ENCODE assay signal across 1 cellular context in the genomic region with DNA sequence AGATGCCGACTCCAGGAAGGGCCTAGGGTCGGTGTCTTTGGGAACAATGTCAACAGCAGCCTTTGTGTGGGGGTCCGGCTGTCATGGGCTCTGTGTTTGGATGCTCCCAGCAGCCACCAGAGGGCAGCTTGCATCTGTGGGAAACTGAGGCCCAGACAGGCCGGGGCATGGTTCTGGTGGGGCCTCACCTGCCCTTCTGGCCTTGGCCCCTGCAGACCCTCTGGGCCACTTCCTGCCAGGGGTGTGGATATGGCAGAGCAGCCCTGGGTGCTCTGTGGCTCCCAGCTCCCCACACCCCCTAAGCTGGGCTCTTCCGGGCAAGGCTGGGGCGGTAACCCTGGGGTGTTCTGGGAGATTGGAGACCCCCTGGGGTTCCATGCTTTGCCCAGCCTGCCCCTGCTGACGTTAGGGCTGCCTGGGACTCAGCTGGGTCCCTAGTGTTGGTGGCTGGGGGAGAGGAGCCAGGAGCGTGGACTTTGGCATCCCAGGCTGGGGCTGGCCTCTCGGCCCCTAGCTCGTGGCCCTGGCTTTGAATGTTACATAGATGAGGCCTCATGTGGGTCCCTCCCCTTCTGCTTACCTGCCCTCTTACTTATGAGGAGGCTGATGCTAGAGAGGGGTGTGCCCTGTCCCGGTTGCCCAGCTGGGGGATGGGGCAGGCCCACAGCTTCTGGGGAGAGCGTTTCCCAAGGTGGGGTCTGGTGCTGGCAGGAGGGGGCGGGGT.
TF ChIP-seq lines count a peak whose summit lies in the region.

No MANE protein-coding gene starts in this region.

TF ChIP-seq in HepG2, 621 proteins besides CTCF, POLR2A, EP300 and RAD21 (continued from another document and continues in another):
- no peak for TF ChIP-seq ZNF280B (CRISPR knock-in tag; IDR thresholded peaks at IDR 0.05; ENCODE audit: borderline replicate concordance)
- TF ChIP-seq RAD51 (IDR thresholded peaks at IDR 0.05; ENCODE audit: borderline replicate concordance) = no peak
- no peak for TF ChIP-seq HNRNPUL1 (IDR thresholded peaks at IDR 0.05; ENCODE audit: low read depth, low read length)
- TF ChIP-seq ZNF383 (CRISPR knock-in tag; IDR thresholded peaks at IDR 0.05; ENCODE audit: borderline replicate concordance) = no peak
- no peak for TF ChIP-seq HNF1A (IDR thresholded peaks at IDR 0.05; ENCODE audit: low read depth)
- no peak for TF ChIP-seq HNF1A (CRISPR knock-in tag; IDR thresholded peaks at IDR 0.05; ENCODE audit: borderline replicate concordance)
- no peak for TF ChIP-seq ZNF430 (CRISPR knock-in tag; IDR thresholded peaks at IDR 0.05)
- TF ChIP-seq BCL6 (CRISPR knock-in tag; IDR thresholded peaks at IDR 0.05) = no peak
- TF ChIP-seq MYNN (CRISPR knock-in tag; IDR thresholded peaks at IDR 0.05; ENCODE audit: low read depth) = no peak
- TF ChIP-seq ARHGAP35 (CRISPR knock-in tag; IDR thresholded peaks at IDR 0.05; ENCODE audit: borderline replicate concordance) = 0 out of 2 replicates have a peak, but pooled peaks have one; percentile 29
- TF ChIP-seq ZMAT5 (CRISPR knock-in tag; IDR thresholded peaks at IDR 0.05; ENCODE audit: borderline replicate concordance, low read depth) = no peak
- no peak for TF ChIP-seq ZNF18 (CRISPR knock-in tag; IDR thresholded peaks at IDR 0.05; ENCODE audit: insufficient replicate concordance)
- 0 out of 2 replicates have a peak, but pooled peaks have one; percentile 24 for TF ChIP-seq POLR2G (IDR thresholded peaks at IDR 0.05; ENCODE audit: low read depth, low read length)
- no peak for TF ChIP-seq ZBTB8A (CRISPR knock-in tag; IDR thresholded peaks at IDR 0.05; ENCODE audit: borderline replicate concordance, low read depth)
- no peak for TF ChIP-seq SIX4 (CRISPR knock-in tag; IDR thresholded peaks at IDR 0.05)
- TF ChIP-seq PCBP2 (optimal IDR thresholded peaks at IDR 0.05; ENCODE audit: low read depth, low read length, poor library complexity, severe bottlenecking) = no peak
- TF ChIP-seq ZFP82 (CRISPR knock-in tag; IDR thresholded peaks at IDR 0.05; ENCODE audit: borderline replicate concordance) = no peak
- TF ChIP-seq RARG (CRISPR knock-in tag; IDR thresholded peaks at IDR 0.05; ENCODE audit: low read depth) = no peak
- TF ChIP-seq, protein P1, sequence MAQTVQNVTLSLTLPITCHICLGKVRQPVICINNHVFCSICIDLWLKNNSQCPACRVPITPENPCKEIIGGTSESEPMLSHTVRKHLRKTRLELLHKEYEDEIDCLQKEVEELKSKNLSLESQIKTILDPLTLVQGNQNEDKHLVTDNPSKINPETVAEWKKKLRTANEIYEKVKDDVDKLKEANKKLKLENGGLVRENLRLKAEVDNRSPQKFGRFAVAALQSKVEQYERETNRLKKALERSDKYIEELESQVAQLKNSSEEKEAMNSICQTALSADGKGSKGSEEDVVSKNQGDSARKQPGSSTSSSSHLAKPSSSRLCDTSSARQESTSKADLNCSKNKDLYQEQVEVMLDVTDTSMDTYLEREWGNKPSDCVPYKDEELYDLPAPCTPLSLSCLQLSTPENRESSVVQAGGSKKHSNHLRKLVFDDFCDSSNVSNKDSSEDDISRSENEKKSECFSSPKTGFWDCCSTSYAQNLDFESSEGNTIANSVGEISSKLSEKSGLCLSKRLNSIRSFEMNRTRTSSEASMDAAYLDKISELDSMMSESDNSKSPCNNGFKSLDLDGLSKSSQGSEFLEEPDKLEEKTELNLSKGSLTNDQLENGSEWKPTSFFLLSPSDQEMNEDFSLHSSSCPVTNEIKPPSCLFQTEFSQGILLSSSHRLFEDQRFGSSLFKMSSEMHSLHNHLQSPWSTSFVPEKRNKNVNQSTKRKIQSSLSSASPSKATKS (CRISPR knock-in tag; IDR thresholded peaks at IDR 0.05) = no peak
- TF ChIP-seq KLF11 (CRISPR knock-in tag; IDR thresholded peaks at IDR 0.05) = no peak
- no peak for TF ChIP-seq MLLT10 (CRISPR knock-in tag; IDR thresholded peaks at IDR 0.05)
- no peak for TF ChIP-seq FOXA1 (IDR thresholded peaks at IDR 0.05)
- peak; percentile 51; the same call in 1 of the 2 replicates for TF ChIP-seq FOXA1 (CRISPR knock-in tag; IDR thresholded peaks at IDR 0.05)
- no peak for TF ChIP-seq ZNF317 (CRISPR knock-in tag; IDR thresholded peaks at IDR 0.05)
- TF ChIP-seq ZBTB7A (CRISPR knock-in tag; IDR thresholded peaks at IDR 0.05) = peak; percentile 77
- TF ChIP-seq ZBTB38 (CRISPR knock-in tag; IDR thresholded peaks at IDR 0.05) = no peak
- TF ChIP-seq AHR (CRISPR knock-in tag; IDR thresholded peaks at IDR 0.05) = no peak
- TF ChIP-seq, protein P2, sequence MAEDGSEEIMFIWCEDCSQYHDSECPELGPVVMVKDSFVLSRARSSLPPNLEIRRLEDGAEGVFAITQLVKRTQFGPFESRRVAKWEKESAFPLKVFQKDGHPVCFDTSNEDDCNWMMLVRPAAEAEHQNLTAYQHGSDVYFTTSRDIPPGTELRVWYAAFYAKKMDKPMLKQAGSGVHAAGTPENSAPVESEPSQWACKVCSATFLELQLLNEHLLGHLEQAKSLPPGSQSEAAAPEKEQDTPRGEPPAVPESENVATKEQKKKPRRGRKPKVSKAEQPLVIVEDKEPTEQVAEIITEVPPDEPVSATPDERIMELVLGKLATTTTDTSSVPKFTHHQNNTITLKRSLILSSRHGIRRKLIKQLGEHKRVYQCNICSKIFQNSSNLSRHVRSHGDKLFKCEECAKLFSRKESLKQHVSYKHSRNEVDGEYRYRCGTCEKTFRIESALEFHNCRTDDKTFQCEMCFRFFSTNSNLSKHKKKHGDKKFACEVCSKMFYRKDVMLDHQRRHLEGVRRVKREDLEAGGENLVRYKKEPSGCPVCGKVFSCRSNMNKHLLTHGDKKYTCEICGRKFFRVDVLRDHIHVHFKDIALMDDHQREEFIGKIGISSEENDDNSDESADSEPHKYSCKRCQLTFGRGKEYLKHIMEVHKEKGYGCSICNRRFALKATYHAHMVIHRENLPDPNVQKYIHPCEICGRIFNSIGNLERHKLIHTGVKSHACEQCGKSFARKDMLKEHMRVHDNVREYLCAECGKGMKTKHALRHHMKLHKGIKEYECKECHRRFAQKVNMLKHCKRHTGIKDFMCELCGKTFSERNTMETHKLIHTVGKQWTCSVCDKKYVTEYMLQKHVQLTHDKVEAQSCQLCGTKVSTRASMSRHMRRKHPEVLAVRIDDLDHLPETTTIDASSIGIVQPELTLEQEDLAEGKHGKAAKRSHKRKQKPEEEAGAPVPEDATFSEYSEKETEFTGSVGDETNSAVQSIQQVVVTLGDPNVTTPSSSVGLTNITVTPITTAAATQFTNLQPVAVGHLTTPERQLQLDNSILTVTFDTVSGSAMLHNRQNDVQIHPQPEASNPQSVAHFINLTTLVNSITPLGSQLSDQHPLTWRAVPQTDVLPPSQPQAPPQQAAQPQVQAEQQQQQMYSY (CRISPR knock-in tag; IDR thresholded peaks at IDR 0.05) = no peak
- TF ChIP-seq, protein P3, sequence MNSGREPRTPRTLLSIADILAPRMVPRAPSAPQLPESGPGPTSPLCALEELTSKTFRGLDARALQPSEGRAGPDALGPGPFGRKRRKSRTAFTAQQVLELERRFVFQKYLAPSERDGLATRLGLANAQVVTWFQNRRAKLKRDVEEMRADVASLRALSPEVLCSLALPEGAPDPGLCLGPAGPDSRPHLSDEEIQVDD (CRISPR knock-in tag; IDR thresholded peaks at IDR 0.05; ENCODE audit: borderline replicate concordance) = no peak
- peak; percentile 45; the same call in 1 of the 2 replicates for TF ChIP-seq MAZ (IDR thresholded peaks at IDR 0.05; ENCODE audit: borderline replicate concordance, low read depth, low read length)
- TF ChIP-seq MAZ (CRISPR knock-in tag; IDR thresholded peaks at IDR 0.05; ENCODE audit: low read depth) = no peak; the same call in 1 of the 2 replicates
- no peak for TF ChIP-seq GTF2F1 (IDR thresholded peaks at IDR 0.05; ENCODE audit: low read length)
- TF ChIP-seq KDM5B (CRISPR knock-in tag; IDR thresholded peaks at IDR 0.05; ENCODE audit: borderline replicate concordance) = no peak
- TF ChIP-seq KLF9 (CRISPR knock-in tag; IDR thresholded peaks at IDR 0.05; ENCODE audit: low read depth) = no peak; the same call in 1 of the 2 replicates
- TF ChIP-seq ZNF180 (CRISPR knock-in tag; IDR thresholded peaks at IDR 0.05; ENCODE audit: borderline replicate concordance, low read depth) = no peak
- TF ChIP-seq ZNF556 (CRISPR knock-in tag; IDR thresholded peaks at IDR 0.05; ENCODE audit: borderline replicate concordance) = peak; percentile 71; the same call in 1 of the 2 replicates
- no peak for TF ChIP-seq ZNF24 (IDR thresholded peaks at IDR 0.05)
- no peak for TF ChIP-seq ZNF776 (CRISPR knock-in tag; IDR thresholded peaks at IDR 0.05)
- TF ChIP-seq, protein P4, sequence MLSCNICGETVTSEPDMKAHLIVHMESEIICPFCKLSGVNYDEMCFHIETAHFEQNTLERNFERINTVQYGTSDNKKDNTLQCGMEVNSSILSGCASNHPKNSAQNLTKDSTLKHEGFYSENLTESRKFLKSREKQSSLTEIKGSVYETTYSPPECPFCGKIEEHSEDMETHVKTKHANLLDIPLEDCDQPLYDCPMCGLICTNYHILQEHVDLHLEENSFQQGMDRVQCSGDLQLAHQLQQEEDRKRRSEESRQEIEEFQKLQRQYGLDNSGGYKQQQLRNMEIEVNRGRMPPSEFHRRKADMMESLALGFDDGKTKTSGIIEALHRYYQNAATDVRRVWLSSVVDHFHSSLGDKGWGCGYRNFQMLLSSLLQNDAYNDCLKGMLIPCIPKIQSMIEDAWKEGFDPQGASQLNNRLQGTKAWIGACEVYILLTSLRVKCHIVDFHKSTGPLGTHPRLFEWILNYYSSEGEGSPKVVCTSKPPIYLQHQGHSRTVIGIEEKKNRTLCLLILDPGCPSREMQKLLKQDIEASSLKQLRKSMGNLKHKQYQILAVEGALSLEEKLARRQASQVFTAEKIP (CRISPR knock-in tag; IDR thresholded peaks at IDR 0.05; ENCODE audit: borderline replicate concordance) = no peak
- TF ChIP-seq, protein P5, sequence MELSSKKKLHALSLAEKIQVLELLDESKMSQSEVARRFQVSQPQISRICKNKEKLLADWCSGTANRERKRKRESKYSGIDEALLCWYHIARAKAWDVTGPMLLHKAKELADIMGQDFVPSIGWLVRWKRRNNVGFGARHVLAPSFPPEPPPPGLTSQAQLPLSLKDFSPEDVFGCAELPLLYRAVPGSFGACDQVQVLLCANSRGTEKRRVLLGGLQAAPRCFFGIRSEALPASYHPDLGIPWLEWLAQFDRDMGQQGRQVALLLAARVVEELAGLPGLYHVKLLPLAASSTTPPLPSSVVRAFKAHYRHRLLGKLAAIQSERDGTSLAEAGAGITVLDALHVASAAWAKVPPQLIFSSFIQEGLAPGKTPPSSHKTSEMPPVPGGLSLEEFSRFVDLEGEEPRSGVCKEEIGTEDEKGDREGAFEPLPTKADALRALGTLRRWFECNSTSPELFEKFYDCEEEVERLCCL (CRISPR knock-in tag; IDR thresholded peaks at IDR 0.05; ENCODE audit: borderline replicate concordance) = 0 out of 2 replicates have a peak, but pooled peaks have one; percentile 6
- TF ChIP-seq CHCHD3 (CRISPR knock-in tag; IDR thresholded peaks at IDR 0.05) = no peak
